In genomic region chr6:42984924-42985475, GRCh38 we compare ENCODE assay signal across 8 cellular contexts. TPM values are rescaled to one million over a fixed set of nuclear protein-coding genes. Genes with fewer than 3 reads are reported as not detected.
DNase-seq lines count a peak whose midpoint lies in the region; ATAC-seq, FAIRE-seq and TF ChIP-seq lines count a peak whose summit lies in the region.

No MANE protein-coding gene starts in this region.

- no peak for TF ChIP-seq POLR2A in Peyer's patch (IDR thresholded peaks at IDR 0.05)

- H3K4me1 ChIP-seq in Peyer's patch (peaks cover 0 to 53% (median 6%) of the 10 kb centered on the region in 4 donors), mucosa of rectum (ENCODE audit: control insufficient read depth in 2 of 2, insufficient read depth in 2 of 2, low read length in 2 of 2) (peaks cover 22 to 27% of the 10 kb centered on the region in 2 donors)

- intact Hi-C loops in dendritic cell treated with granulocyte-macrophage colony-stimulating factor and Interleukin-4, amounts not matched to agents 40 ng/mL and 50 ng/mL, for 4 days (cut with micrococcal nuclease): loop anchor here (2.0 to 10.0 kb wide), 3 partner anchors 30 to 70 kb away; partner anchors contain the start of genes CUL7, KLC4, KLHDC3 and MRPL2

- H3K4me1 Mint-ChIP-seq in dendritic cell treated with granulocyte-macrophage colony-stimulating factor and Interleukin-4, amounts not matched to agents 40 ng/mL and 50 ng/mL, for 4 days (ENCODE audit: low read depth): peaks cover 66% of the 10 kb centered on the region

- TF ChIP-seq CTCF in Peyer's patch (IDR thresholded peaks at IDR 0.05): no peak

- FAIRE-seq in RCC 7860 (lab: Jason Lieb, UNC): no peak

- DNase-seq in Peyer's patch (no peak), RCC 7860 (ENCODE audit: low spot score) (no peak), NCI-H1694 (lab: John Stamatoyannopoulos, UW) (no peak)

- peak overlapping the region; percentile 81 for H3K4me3 ChIP-seq in GM08714 (ENCODE audit: low read length)
- peak overlapping the region; percentile 75 to 98 (median 90) for H3K4me3 ChIP-seq in Peyer's patch
- H3K4me3 ChIP-seq in mucosa of rectum (ENCODE audit: low read length in 2 of 2): peak overlapping the region; percentile 63 to 78

- H3K9me3 Mint-ChIP-seq in dendritic cell treated with granulocyte-macrophage colony-stimulating factor and Interleukin-4, amounts not matched to agents 40 ng/mL and 50 ng/mL, for 4 days: no peaks in the 10 kb centered on the region

- peak overlapping the region; percentile 80 for H3K4me3 Mint-ChIP-seq in dendritic cell treated with granulocyte-macrophage colony-stimulating factor and Interleukin-4, amounts not matched to agents 40 ng/mL and 50 ng/mL, for 4 days

- H3K27me3 Mint-ChIP-seq in dendritic cell treated with granulocyte-macrophage colony-stimulating factor and Interleukin-4, amounts not matched to agents 40 ng/mL and 50 ng/mL, for 4 days: no peaks in the 10 kb centered on the region

- peaks cover 0 to 12% (median 0%) of the 10 kb centered on the region in 3 donors for H3K36me3 ChIP-seq in Peyer's patch
- H3K36me3 ChIP-seq in mucosa of rectum (ENCODE audit: control insufficient read depth in 2 of 2, insufficient read depth in 2 of 2, low read length in 2 of 2): peaks cover 4 to 6% of the 10 kb centered on the region in 2 donors

- peak overlapping the region; percentile 80 for H3K27ac Mint-ChIP-seq in dendritic cell treated with granulocyte-macrophage colony-stimulating factor and Interleukin-4, amounts not matched to agents 40 ng/mL and 50 ng/mL, for 4 days

- no peaks in the 10 kb centered on the region for H3K9me3 ChIP-seq in Peyer's patch
- H3K9me3 ChIP-seq in mucosa of rectum (ENCODE audit: control insufficient read depth in 2 of 2, low read length in 2 of 2): no peaks in the 10 kb centered on the region

- H3K27ac ChIP-seq in Peyer's patch (peak overlapping the region; percentile 82 to 90 (median 86)), mucosa of rectum (ENCODE audit: low read depth in 2 of 2, low read length in 2 of 2) (peak overlapping the region; percentile 64 to 67)

- H3K36me3 Mint-ChIP-seq in dendritic cell treated with granulocyte-macrophage colony-stimulating factor and Interleukin-4, amounts not matched to agents 40 ng/mL and 50 ng/mL, for 4 days (ENCODE audit: low read depth): peaks cover 32% of the 10 kb centered on the region

- peak overlapping the region; percentile 81 for H3K9ac ChIP-seq in mucosa of rectum (ENCODE audit: low read depth in 1 of 2, low read length in 2 of 2)

- no peak for ATAC-seq in GM21515 (IDR thresholded peaks at IDR 0.05; ENCODE audit: unreplicated experiment)
- ATAC-seq in HG03045 (IDR thresholded peaks at IDR 0.05; ENCODE audit: unreplicated experiment): no peak

- H3K27me3 ChIP-seq in Peyer's patch: no peaks in the 10 kb centered on the region
- no peaks in the 10 kb centered on the region for H3K27me3 ChIP-seq in mucosa of rectum (ENCODE audit: control insufficient read depth in 2 of 2, insufficient read depth in 2 of 2, low read length in 2 of 2)

RNA-seq across cellular contexts. Expression of gene PPP2R5D, which starts 0.6 kb away (rescaled TPM):
- total RNA-seq in Peyer's patch: 100 to 1,000 TPM in 3 of 4 donors, 10 to 100 TPM in 1; 84.2 to 177 (median 152) TPM

RNA-seq across cellular contexts. Expression of gene PEX6, which starts 6.0 kb away (rescaled TPM):
- total RNA-seq in Peyer's patch: 10 to 100 TPM; 19.0 to 61.3 (median 39.0) TPM

RNA-seq across cellular contexts. Expression of gene GNMT, which starts 24.4 kb away (rescaled TPM):
- total RNA-seq in Peyer's patch: 1 to 10 TPM in 1 of 4 donors, not detected in 3; 4.3 TPM

RNA-seq across cellular contexts. Expression of gene MEA1, which starts 28.7 kb away (rescaled TPM):
- total RNA-seq in Peyer's patch: 10 to 100 TPM; 34.3 to 40.4 (median 36.1) TPM

RNA-seq across cellular contexts. Expression of gene KLHDC3, which starts 29.0 kb away (rescaled TPM):
- total RNA-seq in Peyer's patch: 10 to 100 TPM; 38.8 to 59.2 (median 52.6) TPM
